18 cellular contexts compared by ENCODE assay signal in the genomic region with DNA sequence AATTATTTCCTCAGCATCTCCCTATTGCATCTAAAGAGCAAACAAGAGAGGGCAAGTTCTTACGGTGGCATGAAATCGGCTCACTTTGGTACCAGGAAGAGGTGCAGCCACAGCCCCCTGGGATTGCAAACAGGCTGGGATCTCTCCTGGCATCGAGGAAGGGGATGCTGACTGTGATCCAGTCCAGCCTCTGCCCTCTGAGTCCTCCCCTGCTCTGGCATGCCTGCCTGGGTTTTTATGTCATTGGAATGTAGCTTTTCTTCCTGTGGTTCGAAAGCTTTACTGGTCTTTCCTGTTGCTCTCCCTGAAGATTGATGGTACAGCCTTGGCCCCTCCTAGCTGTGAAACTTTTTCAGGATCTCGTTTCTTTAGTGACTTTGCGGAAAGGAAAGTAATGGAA. TPM values are rescaled to one million over a fixed set of nuclear protein-coding genes. Genes with fewer than 3 reads are reported as not detected.
DNase-seq lines count a peak whose midpoint lies in the region; ATAC-seq and TF ChIP-seq lines count a peak whose summit lies in the region.
"Had no signal": no experiment of that assay in that cellular context is flagged by ENCODE, and none has a peak within 500 bp of the region (broad histone marks: within the 10 kb centered on the region; RNA-seq: fewer than 3 reads in every experiment).

No MANE protein-coding gene starts in this region.

- H3K9me3 Mint-ChIP-seq in neural progenitor cell: no peaks in the 10 kb centered on the region

- TF ChIP-seq CTCF in RWPE2 (IDR thresholded peaks at IDR 0.05; ENCODE audit: poor library complexity, severe bottlenecking): no peak
- TF ChIP-seq CTCF in fibroblast of the aortic adventitia (IDR thresholded peaks at IDR 0.05; ENCODE audit: insufficient read depth, low read length): no peak
- TF ChIP-seq CTCF in neural progenitor cell (IDR thresholded peaks at IDR 0.05): no peak

- ATAC-seq in RWPE2 (ENCODE audit: low read depth) (peak; percentile 70), GM18868 (IDR thresholded peaks at IDR 0.05; ENCODE audit: unreplicated experiment) (no peak), GM21515 (IDR thresholded peaks at IDR 0.05; ENCODE audit: unreplicated experiment) (no peak)

- H3K36me3 Mint-ChIP-seq in neural progenitor cell: peaks cover 2% of the 10 kb centered on the region

- H3K4me1 ChIP-seq in RWPE2 (ENCODE audit: insufficient read depth, poor library complexity, severe bottlenecking): peaks cover 18% of the 10 kb centered on the region
- no peaks in the 10 kb centered on the region for H3K4me1 ChIP-seq in neural progenitor cell

- H3F3A ChIP-seq in neural progenitor cell (ENCODE audit: low read depth): no peaks in the 10 kb centered on the region

- no peaks in the 10 kb centered on the region for H3K36me3 ChIP-seq in RWPE2 (ENCODE audit: low read depth)
- H3K36me3 ChIP-seq in neural progenitor cell: no peaks in the 10 kb centered on the region
- H3K36me3 ChIP-seq: cardiac muscle cell had no signal

- H3K4me3 ChIP-seq in RWPE2 (ENCODE audit: severe bottlenecking): no peak overlapping the region
- no peak overlapping the region for H3K4me3 ChIP-seq in fibroblast of the aortic adventitia (ENCODE audit: low read depth, low read length)
- H3K4me3 ChIP-seq in neural progenitor cell: no peak overlapping the region
- H3K4me3 ChIP-seq: BLaER1 treated with 17β-estradiol and CSF1 and Interleukin-3, amounts not matched to agents 10 nM and 100 nM; cardiac muscle cell had no signal

- H3K4me3 Mint-ChIP-seq in neural progenitor cell: no peak overlapping the region

- peaks cover 5% of the 10 kb centered on the region for H3K27me3 Mint-ChIP-seq in neural progenitor cell (ENCODE audit: insufficient read depth, low read depth)

- DNase-seq in ELR (ENCODE audit: low read depth) (peak; percentile 81), RWPE2 (ENCODE audit: low spot score) (no peak), fibroblast of the aortic adventitia (ENCODE audit: low read depth) (peak; percentile 37), neural progenitor cell (ENCODE audit: low spot score) (no peak), NCI-H510A (lab: John Stamatoyannopoulos, UW) (no peak), retina (no peak)
- DNase-seq: activated naive CD4-positive, alpha-beta T cell; DND-41; erythroblast; NCI-H2029 treated with DMSO at 0.1 percent for 48 hours; NCI-H82; SHP77; stimulated activated CD4-positive, alpha-beta T cell treated with anti-CD3 and anti-CD28 coated beads, Interleukin-1b, Interleukin-23, amount 100 ng/mL, for 48 hours had no signal

- no peaks in the 10 kb centered on the region for H3K4me1 Mint-ChIP-seq in neural progenitor cell

- H3K9me3 ChIP-seq in RWPE2 (ENCODE audit: severe bottlenecking) (no peaks in the 10 kb centered on the region), neural progenitor cell (ENCODE audit: low read depth) (no peaks in the 10 kb centered on the region)

- H3K9ac ChIP-seq in neural progenitor cell: no peak overlapping the region
- H3K9ac ChIP-seq: BLaER1 treated with 17β-estradiol and CSF1 and Interleukin-3, amounts not matched to agents 10 nM and 100 nM had no signal

- H3K27me3 ChIP-seq in RWPE2 (ENCODE audit: insufficient read depth, poor library complexity, severe bottlenecking) (no peaks in the 10 kb centered on the region), neural progenitor cell (peaks cover 2% of the 10 kb centered on the region)
- H3K27me3 ChIP-seq: BLaER1 treated with 17β-estradiol and CSF1 and Interleukin-3, amounts not matched to agents 10 nM and 100 nM; cardiac muscle cell had no signal

- no peak overlapping the region for H3K4me2 ChIP-seq in neural progenitor cell

- peak overlapping the region; percentile 27 for H3K27ac Mint-ChIP-seq in neural progenitor cell

- H3K79me2 ChIP-seq in neural progenitor cell (ENCODE audit: low read depth): no peaks in the 10 kb centered on the region

- H4K20me1 ChIP-seq in neural progenitor cell (ENCODE audit: low read depth): no peaks in the 10 kb centered on the region
- H4K20me1 ChIP-seq: BLaER1 treated with 17β-estradiol and CSF1 and Interleukin-3, amounts not matched to agents 10 nM and 100 nM had no signal

- H3K27ac ChIP-seq in RWPE2 (ENCODE audit: poor library complexity, severe bottlenecking) (peak overlapping the region; percentile 8), neural progenitor cell (no peak overlapping the region)
- H3K27ac ChIP-seq: BLaER1 treated with 17β-estradiol and CSF1 and Interleukin-3, amounts not matched to agents 10 nM and 100 nM; cardiac muscle cell had no signal

- no peak overlapping the region for H2AFZ ChIP-seq in neural progenitor cell (replicated peaks)

RNA-seq across cellular contexts. Expression of a gene that starts 6.6 kb away (rescaled TPM):
- not detected in 2 replicates for total RNA-seq in fibroblast of the aortic adventitia (ENCODE audit: low replicate concordance)
- not detected in 2 replicates for total RNA-seq in neural progenitor cell (ENCODE audit: low replicate concordance)
- total RNA-seq: activated CD8-positive, alpha-beta memory T cell treated with anti-CD3 and anti-CD28 coated beads for 36 hours; cardiac muscle cell had no signal

Comparison
In these comparisons a context has a peak if more than half of its experiments do, and no peak if none do; other contexts are left out.
1. DNase-seq: peak in ELR (single experiment) and fibroblast of the aortic adventitia (single experiment); none in RWPE2 (single experiment), neural progenitor cell (single experiment), NCI-H510A (single experiment) and retina (single experiment).